ENCODE assay signal across 1 cellular context in the genomic region with DNA sequence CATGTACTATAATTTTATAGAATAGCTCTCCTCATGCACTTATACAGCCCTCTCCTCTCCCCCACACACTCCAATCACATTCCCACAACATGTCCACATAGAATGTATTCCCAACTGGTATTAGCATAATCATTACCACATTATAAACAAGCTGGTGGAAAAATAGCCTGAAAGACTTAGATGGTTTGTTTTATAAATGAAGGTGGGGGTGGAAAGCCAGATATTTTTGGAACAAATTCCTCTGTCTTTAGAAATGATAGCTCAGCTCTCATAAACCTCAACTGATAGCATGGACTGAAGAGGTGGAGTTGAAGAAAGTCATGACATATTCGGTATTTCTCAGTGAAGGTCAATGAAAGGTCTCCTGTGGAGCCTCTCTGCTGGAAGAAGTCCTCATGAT.
TF ChIP-seq lines count a peak whose summit lies in the region.

No MANE protein-coding gene starts in this region.

TF ChIP-seq in SK-N-SH, 30 proteins besides CTCF, POLR2A, EP300 and RAD21:
- no peak for TF ChIP-seq FOXM1 (IDR thresholded peaks at IDR 0.05; ENCODE audit: low read depth)
- TF ChIP-seq YY1 (IDR thresholded peaks at IDR 0.05; ENCODE audit: low read depth): no peak
- no peak for TF ChIP-seq JUND (IDR thresholded peaks at IDR 0.05)
- 0 out of 2 replicates have a peak, but pooled peaks have one; percentile 16 for TF ChIP-seq NFIC (IDR thresholded peaks at IDR 0.05; ENCODE audit: borderline replicate concordance)
- no peak for TF ChIP-seq NRF1 (IDR thresholded peaks at IDR 0.05; ENCODE audit: low read depth, low read length)
- TF ChIP-seq, protein P1, sequence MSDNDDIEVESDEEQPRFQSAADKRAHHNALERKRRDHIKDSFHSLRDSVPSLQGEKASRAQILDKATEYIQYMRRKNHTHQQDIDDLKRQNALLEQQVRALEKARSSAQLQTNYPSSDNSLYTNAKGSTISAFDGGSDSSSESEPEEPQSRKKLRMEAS (IDR thresholded peaks at IDR 0.05; ENCODE audit: low read depth): no peak
- no peak for TF ChIP-seq GATA2 (CRISPR knock-in tag; IDR thresholded peaks at IDR 0.05)
- no peak for TF ChIP-seq GABPA (IDR thresholded peaks at IDR 0.05; ENCODE audit: low read depth)
- TF ChIP-seq SIN3A (IDR thresholded peaks at IDR 0.05; ENCODE audit: borderline replicate concordance, low read depth, low read length): no peak
- no peak for TF ChIP-seq TAF1 (IDR thresholded peaks at IDR 0.05; ENCODE audit: borderline replicate concordance, low read depth, low read length)
- TF ChIP-seq TCF12 (IDR thresholded peaks at IDR 0.05): peak; percentile 41; the same call in 1 of the 2 replicates
- TF ChIP-seq MEF2A (IDR thresholded peaks at IDR 0.05; ENCODE audit: borderline replicate concordance, low read depth): peak; percentile 43; the same call in 1 of the 2 replicates
- TF ChIP-seq EZH2phosphoT487 (IDR thresholded peaks at IDR 0.05; ENCODE audit: borderline replicate concordance, low read depth): no peak
- TF ChIP-seq, protein P2, sequence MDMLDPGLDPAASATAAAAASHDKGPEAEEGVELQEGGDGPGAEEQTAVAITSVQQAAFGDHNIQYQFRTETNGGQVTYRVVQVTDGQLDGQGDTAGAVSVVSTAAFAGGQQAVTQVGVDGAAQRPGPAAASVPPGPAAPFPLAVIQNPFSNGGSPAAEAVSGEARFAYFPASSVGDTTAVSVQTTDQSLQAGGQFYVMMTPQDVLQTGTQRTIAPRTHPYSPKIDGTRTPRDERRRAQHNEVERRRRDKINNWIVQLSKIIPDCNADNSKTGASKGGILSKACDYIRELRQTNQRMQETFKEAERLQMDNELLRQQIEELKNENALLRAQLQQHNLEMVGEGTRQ (IDR thresholded peaks at IDR 0.05; ENCODE audit: borderline replicate concordance, low read depth, low read length): no peak
- no peak for TF ChIP-seq SMC3 (IDR thresholded peaks at IDR 0.05; ENCODE audit: low read depth, low read length)
- TF ChIP-seq, protein P3, sequence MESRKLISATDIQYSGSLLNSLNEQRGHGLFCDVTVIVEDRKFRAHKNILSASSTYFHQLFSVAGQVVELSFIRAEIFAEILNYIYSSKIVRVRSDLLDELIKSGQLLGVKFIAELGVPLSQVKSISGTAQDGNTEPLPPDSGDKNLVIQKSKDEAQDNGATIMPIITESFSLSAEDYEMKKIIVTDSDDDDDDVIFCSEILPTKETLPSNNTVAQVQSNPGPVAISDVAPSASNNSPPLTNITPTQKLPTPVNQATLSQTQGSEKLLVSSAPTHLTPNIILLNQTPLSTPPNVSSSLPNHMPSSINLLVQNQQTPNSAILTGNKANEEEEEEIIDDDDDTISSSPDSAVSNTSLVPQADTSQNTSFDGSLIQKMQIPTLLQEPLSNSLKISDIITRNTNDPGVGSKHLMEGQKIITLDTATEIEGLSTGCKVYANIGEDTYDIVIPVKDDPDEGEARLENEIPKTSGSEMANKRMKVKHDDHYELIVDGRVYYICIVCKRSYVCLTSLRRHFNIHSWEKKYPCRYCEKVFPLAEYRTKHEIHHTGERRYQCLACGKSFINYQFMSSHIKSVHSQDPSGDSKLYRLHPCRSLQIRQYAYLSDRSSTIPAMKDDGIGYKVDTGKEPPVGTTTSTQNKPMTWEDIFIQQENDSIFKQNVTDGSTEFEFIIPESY (IDR thresholded peaks at IDR 0.05; ENCODE audit: borderline replicate concordance, low read depth): no peak
- TF ChIP-seq TEAD4 (IDR thresholded peaks at IDR 0.05; ENCODE audit: borderline replicate concordance, insufficient read depth): no peak
- TF ChIP-seq, protein P4, sequence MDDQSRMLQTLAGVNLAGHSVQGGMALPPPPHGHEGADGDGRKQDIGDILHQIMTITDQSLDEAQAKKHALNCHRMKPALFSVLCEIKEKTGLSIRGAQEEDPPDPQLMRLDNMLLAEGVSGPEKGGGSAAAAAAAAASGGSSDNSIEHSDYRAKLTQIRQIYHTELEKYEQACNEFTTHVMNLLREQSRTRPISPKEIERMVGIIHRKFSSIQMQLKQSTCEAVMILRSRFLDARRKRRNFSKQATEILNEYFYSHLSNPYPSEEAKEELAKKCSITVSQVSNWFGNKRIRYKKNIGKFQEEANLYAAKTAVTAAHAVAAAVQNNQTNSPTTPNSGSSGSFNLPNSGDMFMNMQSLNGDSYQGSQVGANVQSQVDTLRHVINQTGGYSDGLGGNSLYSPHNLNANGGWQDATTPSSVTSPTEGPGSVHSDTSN (IDR thresholded peaks at IDR 0.05): 0 out of 2 replicates have a peak, but pooled peaks have one; percentile 5
- TF ChIP-seq RXRA (IDR thresholded peaks at IDR 0.05; ENCODE audit: borderline replicate concordance, low read depth): peak; percentile 60; the same call in 1 of the 2 replicates
